In genomic region chr11:89097956-89098355, GRCh38 we compare ENCODE assay signal across 8 cellular contexts. TPM values are rescaled to one million over a fixed set of nuclear protein-coding genes. Genes with fewer than 3 reads are reported as not detected.
DNase-seq lines count a peak whose midpoint lies in the region; ATAC-seq and TF ChIP-seq lines count a peak whose summit lies in the region.
"Not testable (repeated sequence)": the region's sequence is repeated elsewhere in the genome, so short reads cannot be mapped to it uniquely, and the experiment has no call there.

No MANE protein-coding gene starts in this region.

- ATAC-seq in GM18907 (IDR thresholded peaks at IDR 0.05; ENCODE audit: unreplicated experiment) (peak; percentile 92), HG02642 (IDR thresholded peaks at IDR 0.05; ENCODE audit: poor library complexity, unreplicated experiment) (peak; percentile 90)

- H3K36me3 ChIP-seq in SK-N-SH (replicated peaks in 1 of 2; ENCODE audit: control insufficient read depth in 1 of 2, insufficient read depth in 2 of 2, low read length in 1 of 2); sigmoid colon: not testable (repeated sequence)

- intact Hi-C loops in sigmoid colon (cut with DNase I): loop anchor here (10.0 kb wide), 1 partner anchor 517 kb away; no protein-coding TSS in a partner anchor

- not testable (repeated sequence) for H4K20me1 ChIP-seq in SK-N-SH (ENCODE audit: insufficient read depth)

- TF ChIP-seq POLR2A in sigmoid colon (IDR thresholded peaks at IDR 0.05): not testable (repeated sequence)

- H3F3A ChIP-seq in SK-N-SH (replicated peaks; ENCODE audit: insufficient read depth): not testable (repeated sequence)

- POLR2A ChIA-PET in SK-N-SH (lab: Yijun Ruan, JAX): not testable (repeated sequence)

- CTCF ChIA-PET in SK-N-SH (lab: Yijun Ruan, JAX): interaction anchor here (1.1 kb wide), 2 partner anchors 26 to 520 kb away, joined by 3 read pairs; no protein-coding TSS in a partner anchor

- not testable (repeated sequence) for H2AFZ ChIP-seq in SK-N-SH (ENCODE audit: low read depth)

- H3K79me2 ChIP-seq in SK-N-SH (ENCODE audit: insufficient read depth): not testable (repeated sequence)

- not testable (repeated sequence) for H3K9ac ChIP-seq in SK-N-SH

- H3K9me3 ChIP-seq in SK-N-SH, sigmoid colon: not testable (repeated sequence)

- 27% methylated on average over 1 of the region's 1 CpG for WGBS in SK-N-SH (ENCODE audit: low lambda C conversion rate)
- WGBS in sigmoid colon, 2 donors: 90% methylated on average over 1 of the region's 1 CpG

- not testable (repeated sequence) for H3K4me2 ChIP-seq in SK-N-SH

- not testable (repeated sequence) for H3K4me3 ChIP-seq in SK-N-SH (ENCODE audit: low read depth in 2 of 2, low read length in 1 of 2); choroid plexus epithelial cell (ENCODE audit: low read depth, low read length); sigmoid colon

- not testable (repeated sequence) for H3K27ac ChIP-seq in SK-N-SH (ENCODE audit: low read depth in 2 of 2, low read length in 1 of 2); sigmoid colon

- TF ChIP-seq EP300 in SK-N-SH (IDR thresholded peaks at IDR 0.05; ENCODE audit: borderline replicate concordance in 1 of 2, low read depth in 1 of 2, low read length in 1 of 2); sigmoid colon (IDR thresholded peaks at IDR 0.05): not testable (repeated sequence)

- H3K9me2 ChIP-seq in SK-N-SH: not testable (repeated sequence)

- peak; percentile 72 for TF ChIP-seq RAD21 in SK-N-SH (IDR thresholded peaks at IDR 0.05; ENCODE audit: low read length)

- in situ Hi-C loops in KBM-7 (cut with MboI; ENCODE audit: low pct_unique_long_range_greater_than_20kb, low sequenced_read_pairs): not testable (repeated sequence)

- DNase-seq in CD1c-positive myeloid dendritic cell (ENCODE audit: extremely low spot score) (peak; percentile 3), KBM-7 (peak; percentile 39), SK-N-SH (peak; percentile 1), choroid plexus epithelial cell (ENCODE audit: low read depth) (peak; percentile 61), iris pigment epithelial cell (ENCODE audit: low read depth) (peak; percentile 32)
- not testable (repeated sequence) for DNase-seq in sigmoid colon

- H3K4me1 ChIP-seq in SK-N-SH (ENCODE audit: control insufficient read depth in 1 of 2, insufficient read depth in 2 of 2, low read depth in 1 of 2, low read length in 1 of 2); sigmoid colon: not testable (repeated sequence)

- H3K27me3 ChIP-seq in SK-N-SH (ENCODE audit: insufficient read depth); sigmoid colon: not testable (repeated sequence)

- TF ChIP-seq CTCF in SK-N-SH (IDR thresholded peaks at IDR 0.05): peak; percentile 67
- peak; percentile 76 for TF ChIP-seq CTCF in choroid plexus epithelial cell (conservative IDR thresholded peaks at IDR 0.05; ENCODE audit: low read depth, low read length)
- peak; percentile 10 to 61 (median 36) for TF ChIP-seq CTCF in sigmoid colon (IDR thresholded peaks at IDR 0.05)

TF ChIP-seq in SK-N-SH, 30 proteins besides CTCF, POLR2A, EP300 and RAD21:
- peak; percentile 66 for TF ChIP-seq SMC3 (IDR thresholded peaks at IDR 0.05; ENCODE audit: low read depth, low read length)

RNA-seq across cellular contexts. Expression of gene GRM5, which starts 32.2 kb away (rescaled TPM):
- not detected in 2 replicates for polyA plus RNA-seq in SK-N-SH (2012; rRNA removed)
- not detected in 2 replicates for polyA plus RNA-seq in SK-N-SH (2012; cell fraction: cytosol; rRNA removed)
- polyA plus RNA-seq in SK-N-SH (2012; cell fraction: nucleus; rRNA removed): not detected in 2 replicates
- total RNA-seq in sigmoid colon: under 1 TPM in 2 of 4 donors, not detected in 2; under 0.01 to 0.49 TPM
- polyA plus RNA-seq in sigmoid colon: not detected
